ENCODE assay signal across 1 cellular context in the genomic region with DNA sequence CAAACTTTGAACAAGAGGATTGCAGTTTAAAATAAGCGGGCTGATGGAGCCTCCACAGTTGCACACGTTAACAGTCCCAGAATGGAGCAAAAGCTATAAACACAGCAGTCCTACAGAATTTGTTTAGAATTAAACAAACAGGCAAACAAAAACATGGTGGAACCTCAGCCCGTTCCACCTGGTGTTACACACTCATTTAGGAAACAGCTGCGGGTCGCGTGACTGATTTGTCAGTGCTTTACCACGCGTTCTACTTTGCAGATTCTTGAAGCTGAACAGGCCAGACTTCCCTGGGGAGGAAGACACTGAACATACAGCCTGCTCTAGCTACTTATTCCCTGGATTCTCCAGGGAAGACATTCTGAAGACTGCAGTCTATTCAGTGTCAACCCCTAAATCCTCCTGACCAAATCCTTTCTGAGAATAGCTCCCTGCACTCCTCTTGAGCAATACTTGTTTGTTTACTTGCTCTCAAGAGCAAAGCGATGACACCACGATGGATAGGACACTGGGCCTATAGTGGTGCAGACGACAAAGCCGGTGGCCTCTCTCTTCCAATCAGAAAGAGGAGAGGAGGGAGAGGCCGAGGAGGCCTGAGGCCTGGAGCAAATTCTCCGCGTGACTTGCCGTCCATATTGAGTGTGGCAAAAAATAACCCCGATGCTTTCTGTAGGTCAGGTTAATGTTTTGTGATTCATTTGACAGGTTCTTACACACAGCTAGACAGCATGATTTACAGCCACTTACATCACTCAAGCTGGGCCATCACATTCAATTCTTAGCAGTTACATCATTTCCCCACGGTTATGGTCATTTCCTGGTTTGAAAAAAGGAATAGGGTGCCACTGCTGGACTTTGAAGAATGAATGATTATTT.
TF ChIP-seq lines count a peak whose summit lies in the region.

No MANE protein-coding gene starts in this region.

TF ChIP-seq in HepG2, 621 proteins besides CTCF, POLR2A, EP300 and RAD21 (continued from another document and continues in another):
- TF ChIP-seq, protein P1, sequence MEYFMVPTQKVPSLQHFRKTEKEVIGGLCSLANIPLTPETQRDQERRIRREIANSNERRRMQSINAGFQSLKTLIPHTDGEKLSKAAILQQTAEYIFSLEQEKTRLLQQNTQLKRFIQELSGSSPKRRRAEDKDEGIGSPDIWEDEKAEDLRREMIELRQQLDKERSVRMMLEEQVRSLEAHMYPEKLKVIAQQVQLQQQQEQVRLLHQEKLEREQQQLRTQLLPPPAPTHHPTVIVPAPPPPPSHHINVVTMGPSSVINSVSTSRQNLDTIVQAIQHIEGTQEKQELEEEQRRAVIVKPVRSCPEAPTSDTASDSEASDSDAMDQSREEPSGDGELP (IDR thresholded peaks at IDR 0.05; ENCODE audit: borderline replicate concordance, low read depth), result peak; percentile 70; the same call in 1 of the 2 replicates
- TF ChIP-seq, protein P2, sequence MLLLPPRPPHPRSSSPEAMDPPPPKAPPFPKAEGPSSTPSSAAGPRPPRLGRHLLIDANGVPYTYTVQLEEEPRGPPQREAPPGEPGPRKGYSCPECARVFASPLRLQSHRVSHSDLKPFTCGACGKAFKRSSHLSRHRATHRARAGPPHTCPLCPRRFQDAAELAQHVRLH (CRISPR knock-in tag; IDR thresholded peaks at IDR 0.05; ENCODE audit: borderline replicate concordance, low read depth), result 0 out of 2 replicates have a peak, but pooled peaks have one; percentile 15
- TF ChIP-seq, protein P3, sequence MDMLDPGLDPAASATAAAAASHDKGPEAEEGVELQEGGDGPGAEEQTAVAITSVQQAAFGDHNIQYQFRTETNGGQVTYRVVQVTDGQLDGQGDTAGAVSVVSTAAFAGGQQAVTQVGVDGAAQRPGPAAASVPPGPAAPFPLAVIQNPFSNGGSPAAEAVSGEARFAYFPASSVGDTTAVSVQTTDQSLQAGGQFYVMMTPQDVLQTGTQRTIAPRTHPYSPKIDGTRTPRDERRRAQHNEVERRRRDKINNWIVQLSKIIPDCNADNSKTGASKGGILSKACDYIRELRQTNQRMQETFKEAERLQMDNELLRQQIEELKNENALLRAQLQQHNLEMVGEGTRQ (IDR thresholded peaks at IDR 0.05; ENCODE audit: low read depth, low read length), result peak; percentile 83
- TF ChIP-seq, protein P3 (CRISPR knock-in tag; IDR thresholded peaks at IDR 0.05; ENCODE audit: borderline replicate concordance), result peak; percentile 88; the same call in 1 of the 2 replicates
- TF ChIP-seq RXRB (CRISPR knock-in tag; IDR thresholded peaks at IDR 0.05; ENCODE audit: borderline replicate concordance) (peak; percentile 95), RBFOX2 (IDR thresholded peaks at IDR 0.05; ENCODE audit: low read depth, low read length) (peak; percentile 60; the same call in 1 of the 2 replicates), CHD2 (IDR thresholded peaks at IDR 0.05; ENCODE audit: low read depth, low read length) (peak; percentile 53; the same call in 1 of the 2 replicates), LCORL (IDR thresholded peaks at IDR 0.05) (peak; percentile 28; the same call in 1 of the 2 replicates), LCORL (CRISPR knock-in tag; IDR thresholded peaks at IDR 0.05) (peak; percentile 87), NR2C2 (CRISPR knock-in tag; IDR thresholded peaks at IDR 0.05; ENCODE audit: borderline replicate concordance) (peak; percentile 88), ZNF569 (CRISPR knock-in tag; IDR thresholded peaks at IDR 0.05; ENCODE audit: borderline replicate concordance) (no peak), CEBPB (IDR thresholded peaks at IDR 0.05; ENCODE audit: borderline replicate concordance, low read depth, low read length) (peak; percentile 100), SNAPC2 (CRISPR knock-in tag; IDR thresholded peaks at IDR 0.05) (peak; percentile 91; the same call in 1 of the 2 replicates), ZNF589 (CRISPR knock-in tag; conservative IDR thresholded peaks at IDR 0.05) (no peak), TCF7 (IDR thresholded peaks at IDR 0.05; ENCODE audit: low read depth) (peak; percentile 71), MLX (CRISPR knock-in tag; IDR thresholded peaks at IDR 0.05) (peak; percentile 85), ZSCAN25 (CRISPR knock-in tag; IDR thresholded peaks at IDR 0.05) (peak; percentile 67; the same call in 1 of the 2 replicates), ZFY (CRISPR knock-in tag; IDR thresholded peaks at IDR 0.05) (peak; percentile 94), NR2F6 (IDR thresholded peaks at IDR 0.05) (peak; percentile 74), NR2F6 (CRISPR knock-in tag; IDR thresholded peaks at IDR 0.05) (peak; percentile 89), SSRP1 (CRISPR knock-in tag; IDR thresholded peaks at IDR 0.05) (0 out of 2 replicates have a peak, but pooled peaks have one; percentile 52), TFE3 (CRISPR knock-in tag; IDR thresholded peaks at IDR 0.05) (peak; percentile 96), SMAD9 (CRISPR knock-in tag; IDR thresholded peaks at IDR 0.05) (no peak), REXO4 (CRISPR knock-in tag; IDR thresholded peaks at IDR 0.05; ENCODE audit: borderline replicate concordance) (no peak), MTA3 (CRISPR knock-in tag; IDR thresholded peaks at IDR 0.05) (no peak), SMC3 (IDR thresholded peaks at IDR 0.05; ENCODE audit: low read length) (peak; percentile 40), HOXA3 (CRISPR knock-in tag; IDR thresholded peaks at IDR 0.05) (peak; percentile 96), RARA (CRISPR knock-in tag; IDR thresholded peaks at IDR 0.05) (peak; percentile 97), FOXC1 (CRISPR knock-in tag; IDR thresholded peaks at IDR 0.05; ENCODE audit: borderline replicate concordance) (peak; percentile 53; the same call in 1 of the 2 replicates), GATAD1 (CRISPR knock-in tag; IDR thresholded peaks at IDR 0.05) (peak; percentile 77), MED8 (CRISPR knock-in tag; IDR thresholded peaks at IDR 0.05; ENCODE audit: insufficient replicate concordance) (no peak), SOX5 (CRISPR knock-in tag; IDR thresholded peaks at IDR 0.05; ENCODE audit: borderline replicate concordance) (peak; percentile 65), ZFP62 (CRISPR knock-in tag; IDR thresholded peaks at IDR 0.05) (no peak), NCOR1 (IDR thresholded peaks at IDR 0.05; ENCODE audit: borderline replicate concordance, low read length) (peak; percentile 88; the same call in 1 of the 2 replicates), MED1 (CRISPR knock-in tag; IDR thresholded peaks at IDR 0.05) (peak; percentile 92), CCDC6 (CRISPR knock-in tag; IDR thresholded peaks at IDR 0.05) (0 out of 2 replicates have a peak, but pooled peaks have one; percentile 17), PITX1 (CRISPR knock-in tag; IDR thresholded peaks at IDR 0.05) (peak; percentile 95), ELF4 (CRISPR knock-in tag; IDR thresholded peaks at IDR 0.05; ENCODE audit: borderline replicate concordance) (peak; percentile 81; the same call in 1 of the 2 replicates), ETS1 (CRISPR knock-in tag; IDR thresholded peaks at IDR 0.05) (0 out of 2 replicates have a peak, but pooled peaks have one; percentile 65), SAFB2 (CRISPR knock-in tag; IDR thresholded peaks at IDR 0.05; ENCODE audit: borderline replicate concordance, low read depth) (peak; percentile 77; the same call in 1 of the 2 replicates), HOXA5 (CRISPR knock-in tag; IDR thresholded peaks at IDR 0.05) (peak; percentile 100), ZSCAN30 (CRISPR knock-in tag; IDR thresholded peaks at IDR 0.05) (peak; percentile 81; the same call in 1 of the 2 replicates), HES4 (CRISPR knock-in tag; IDR thresholded peaks at IDR 0.05; ENCODE audit: borderline replicate concordance) (no peak), ZNF331 (CRISPR knock-in tag; IDR thresholded peaks at IDR 0.05) (peak; percentile 69), ZNF546 (CRISPR knock-in tag; conservative IDR thresholded peaks at IDR 0.05) (0 out of 2 replicates have a peak, but pooled peaks have one; percentile 55), ZNF205 (CRISPR knock-in tag; IDR thresholded peaks at IDR 0.05) (peak; percentile 52), GATAD2A (CRISPR knock-in tag; IDR thresholded peaks at IDR 0.05) (peak; percentile 89)
- TF ChIP-seq, protein P4, sequence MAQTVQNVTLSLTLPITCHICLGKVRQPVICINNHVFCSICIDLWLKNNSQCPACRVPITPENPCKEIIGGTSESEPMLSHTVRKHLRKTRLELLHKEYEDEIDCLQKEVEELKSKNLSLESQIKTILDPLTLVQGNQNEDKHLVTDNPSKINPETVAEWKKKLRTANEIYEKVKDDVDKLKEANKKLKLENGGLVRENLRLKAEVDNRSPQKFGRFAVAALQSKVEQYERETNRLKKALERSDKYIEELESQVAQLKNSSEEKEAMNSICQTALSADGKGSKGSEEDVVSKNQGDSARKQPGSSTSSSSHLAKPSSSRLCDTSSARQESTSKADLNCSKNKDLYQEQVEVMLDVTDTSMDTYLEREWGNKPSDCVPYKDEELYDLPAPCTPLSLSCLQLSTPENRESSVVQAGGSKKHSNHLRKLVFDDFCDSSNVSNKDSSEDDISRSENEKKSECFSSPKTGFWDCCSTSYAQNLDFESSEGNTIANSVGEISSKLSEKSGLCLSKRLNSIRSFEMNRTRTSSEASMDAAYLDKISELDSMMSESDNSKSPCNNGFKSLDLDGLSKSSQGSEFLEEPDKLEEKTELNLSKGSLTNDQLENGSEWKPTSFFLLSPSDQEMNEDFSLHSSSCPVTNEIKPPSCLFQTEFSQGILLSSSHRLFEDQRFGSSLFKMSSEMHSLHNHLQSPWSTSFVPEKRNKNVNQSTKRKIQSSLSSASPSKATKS (CRISPR knock-in tag; IDR thresholded peaks at IDR 0.05), result peak; percentile 90
- TF ChIP-seq, protein P5, sequence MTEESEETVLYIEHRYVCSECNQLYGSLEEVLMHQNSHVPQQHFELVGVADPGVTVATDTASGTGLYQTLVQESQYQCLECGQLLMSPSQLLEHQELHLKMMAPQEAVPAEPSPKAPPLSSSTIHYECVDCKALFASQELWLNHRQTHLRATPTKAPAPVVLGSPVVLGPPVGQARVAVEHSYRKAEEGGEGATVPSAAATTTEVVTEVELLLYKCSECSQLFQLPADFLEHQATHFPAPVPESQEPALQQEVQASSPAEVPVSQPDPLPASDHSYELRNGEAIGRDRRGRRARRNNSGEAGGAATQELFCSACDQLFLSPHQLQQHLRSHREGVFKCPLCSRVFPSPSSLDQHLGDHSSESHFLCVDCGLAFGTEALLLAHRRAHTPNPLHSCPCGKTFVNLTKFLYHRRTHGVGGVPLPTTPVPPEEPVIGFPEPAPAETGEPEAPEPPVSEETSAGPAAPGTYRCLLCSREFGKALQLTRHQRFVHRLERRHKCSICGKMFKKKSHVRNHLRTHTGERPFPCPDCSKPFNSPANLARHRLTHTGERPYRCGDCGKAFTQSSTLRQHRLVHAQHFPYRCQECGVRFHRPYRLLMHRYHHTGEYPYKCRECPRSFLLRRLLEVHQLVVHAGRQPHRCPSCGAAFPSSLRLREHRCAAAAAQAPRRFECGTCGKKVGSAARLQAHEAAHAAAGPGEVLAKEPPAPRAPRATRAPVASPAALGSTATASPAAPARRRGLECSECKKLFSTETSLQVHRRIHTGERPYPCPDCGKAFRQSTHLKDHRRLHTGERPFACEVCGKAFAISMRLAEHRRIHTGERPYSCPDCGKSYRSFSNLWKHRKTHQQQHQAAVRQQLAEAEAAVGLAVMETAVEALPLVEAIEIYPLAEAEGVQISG (CRISPR knock-in tag; IDR thresholded peaks at IDR 0.05), result peak; percentile 88
- TF ChIP-seq, protein P6, sequence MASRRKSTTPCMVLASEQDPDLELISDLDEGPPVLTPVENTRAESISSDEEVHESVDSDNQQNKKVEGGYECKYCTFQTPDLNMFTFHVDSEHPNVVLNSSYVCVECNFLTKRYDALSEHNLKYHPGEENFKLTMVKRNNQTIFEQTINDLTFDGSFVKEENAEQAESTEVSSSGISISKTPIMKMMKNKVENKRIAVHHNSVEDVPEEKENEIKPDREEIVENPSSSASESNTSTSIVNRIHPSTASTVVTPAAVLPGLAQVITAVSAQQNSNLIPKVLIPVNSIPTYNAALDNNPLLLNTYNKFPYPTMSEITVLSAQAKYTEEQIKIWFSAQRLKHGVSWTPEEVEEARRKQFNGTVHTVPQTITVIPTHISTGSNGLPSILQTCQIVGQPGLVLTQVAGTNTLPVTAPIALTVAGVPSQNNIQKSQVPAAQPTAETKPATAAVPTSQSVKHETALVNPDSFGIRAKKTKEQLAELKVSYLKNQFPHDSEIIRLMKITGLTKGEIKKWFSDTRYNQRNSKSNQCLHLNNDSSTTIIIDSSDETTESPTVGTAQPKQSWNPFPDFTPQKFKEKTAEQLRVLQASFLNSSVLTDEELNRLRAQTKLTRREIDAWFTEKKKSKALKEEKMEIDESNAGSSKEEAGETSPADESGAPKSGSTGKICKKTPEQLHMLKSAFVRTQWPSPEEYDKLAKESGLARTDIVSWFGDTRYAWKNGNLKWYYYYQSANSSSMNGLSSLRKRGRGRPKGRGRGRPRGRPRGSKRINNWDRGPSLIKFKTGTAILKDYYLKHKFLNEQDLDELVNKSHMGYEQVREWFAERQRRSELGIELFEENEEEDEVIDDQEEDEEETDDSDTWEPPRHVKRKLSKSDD (CRISPR knock-in tag; IDR thresholded peaks at IDR 0.05; ENCODE audit: low read depth), result peak; percentile 81; the same call in 1 of the 2 replicates
